Comparison of ENCODE assay signal across 1 cellular context in the genomic region with DNA sequence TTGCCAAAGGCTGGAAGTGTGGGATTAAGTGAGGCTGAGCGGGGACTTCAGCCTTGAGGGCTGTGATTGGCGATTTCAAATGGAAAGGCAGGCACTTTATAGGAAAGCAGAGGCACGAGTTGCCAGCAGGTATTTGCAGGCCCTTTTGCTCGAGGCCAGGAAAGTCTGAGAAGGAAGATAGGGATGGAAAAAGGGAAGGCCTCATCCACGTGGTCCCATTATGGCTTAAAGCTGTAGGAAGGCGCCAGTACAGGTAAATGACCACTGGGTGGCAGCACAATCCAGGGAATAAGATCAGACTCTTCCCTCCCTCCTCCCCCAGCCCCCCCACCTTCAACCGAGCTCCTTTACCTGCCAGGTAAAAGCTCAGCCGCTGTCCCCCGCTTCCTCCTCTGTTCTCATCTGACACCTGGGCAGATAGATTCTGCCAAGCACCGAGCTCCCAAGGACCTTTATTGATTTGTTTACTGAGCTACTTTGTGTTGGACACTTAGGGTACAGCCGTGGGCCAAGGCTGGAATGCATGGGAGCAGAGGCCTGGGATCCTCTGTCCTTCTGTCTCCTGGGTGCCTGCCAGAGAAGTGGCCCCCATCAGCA.
TF ChIP-seq lines count a peak whose summit lies in the region.

No MANE protein-coding gene starts in this region.

TF ChIP-seq in A549, 52 proteins besides CTCF, POLR2A, EP300 and RAD21 (continued from another document):
- TF ChIP-seq, protein P1, sequence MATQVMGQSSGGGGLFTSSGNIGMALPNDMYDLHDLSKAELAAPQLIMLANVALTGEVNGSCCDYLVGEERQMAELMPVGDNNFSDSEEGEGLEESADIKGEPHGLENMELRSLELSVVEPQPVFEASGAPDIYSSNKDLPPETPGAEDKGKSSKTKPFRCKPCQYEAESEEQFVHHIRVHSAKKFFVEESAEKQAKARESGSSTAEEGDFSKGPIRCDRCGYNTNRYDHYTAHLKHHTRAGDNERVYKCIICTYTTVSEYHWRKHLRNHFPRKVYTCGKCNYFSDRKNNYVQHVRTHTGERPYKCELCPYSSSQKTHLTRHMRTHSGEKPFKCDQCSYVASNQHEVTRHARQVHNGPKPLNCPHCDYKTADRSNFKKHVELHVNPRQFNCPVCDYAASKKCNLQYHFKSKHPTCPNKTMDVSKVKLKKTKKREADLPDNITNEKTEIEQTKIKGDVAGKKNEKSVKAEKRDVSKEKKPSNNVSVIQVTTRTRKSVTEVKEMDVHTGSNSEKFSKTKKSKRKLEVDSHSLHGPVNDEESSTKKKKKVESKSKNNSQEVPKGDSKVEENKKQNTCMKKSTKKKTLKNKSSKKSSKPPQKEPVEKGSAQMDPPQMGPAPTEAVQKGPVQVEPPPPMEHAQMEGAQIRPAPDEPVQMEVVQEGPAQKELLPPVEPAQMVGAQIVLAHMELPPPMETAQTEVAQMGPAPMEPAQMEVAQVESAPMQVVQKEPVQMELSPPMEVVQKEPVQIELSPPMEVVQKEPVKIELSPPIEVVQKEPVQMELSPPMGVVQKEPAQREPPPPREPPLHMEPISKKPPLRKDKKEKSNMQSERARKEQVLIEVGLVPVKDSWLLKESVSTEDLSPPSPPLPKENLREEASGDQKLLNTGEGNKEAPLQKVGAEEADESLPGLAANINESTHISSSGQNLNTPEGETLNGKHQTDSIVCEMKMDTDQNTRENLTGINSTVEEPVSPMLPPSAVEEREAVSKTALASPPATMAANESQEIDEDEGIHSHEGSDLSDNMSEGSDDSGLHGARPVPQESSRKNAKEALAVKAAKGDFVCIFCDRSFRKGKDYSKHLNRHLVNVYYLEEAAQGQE (IDR thresholded peaks at IDR 0.05) = no peak
- TF ChIP-seq, protein P2, sequence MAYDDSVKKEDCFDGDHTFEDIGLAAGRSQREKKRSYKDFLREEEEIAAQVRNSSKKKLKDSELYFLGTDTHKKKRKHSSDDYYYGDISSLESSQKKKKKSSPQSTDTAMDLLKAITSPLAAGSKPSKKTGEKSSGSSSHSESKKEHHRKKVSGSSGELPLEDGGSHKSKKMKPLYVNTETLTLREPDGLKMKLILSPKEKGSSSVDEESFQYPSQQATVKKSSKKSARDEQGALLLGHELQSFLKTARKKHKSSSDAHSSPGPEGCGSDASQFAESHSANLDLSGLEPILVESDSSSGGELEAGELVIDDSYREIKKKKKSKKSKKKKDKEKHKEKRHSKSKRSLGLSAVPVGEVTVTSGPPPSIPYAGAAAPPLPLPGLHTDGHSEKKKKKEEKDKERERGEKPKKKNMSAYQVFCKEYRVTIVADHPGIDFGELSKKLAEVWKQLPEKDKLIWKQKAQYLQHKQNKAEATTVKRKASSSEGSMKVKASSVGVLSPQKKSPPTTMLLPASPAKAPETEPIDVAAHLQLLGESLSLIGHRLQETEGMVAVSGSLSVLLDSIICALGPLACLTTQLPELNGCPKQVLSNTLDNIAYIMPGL (CRISPR knock-in tag; IDR thresholded peaks at IDR 0.05; ENCODE audit: borderline replicate concordance) = no peak
- TF ChIP-seq EHF (CRISPR knock-in tag; IDR thresholded peaks at IDR 0.05) = no peak
- TF ChIP-seq BHLHE40 (IDR thresholded peaks at IDR 0.05; ENCODE audit: low read depth, low read length) = no peak
- TF ChIP-seq, protein P3, sequence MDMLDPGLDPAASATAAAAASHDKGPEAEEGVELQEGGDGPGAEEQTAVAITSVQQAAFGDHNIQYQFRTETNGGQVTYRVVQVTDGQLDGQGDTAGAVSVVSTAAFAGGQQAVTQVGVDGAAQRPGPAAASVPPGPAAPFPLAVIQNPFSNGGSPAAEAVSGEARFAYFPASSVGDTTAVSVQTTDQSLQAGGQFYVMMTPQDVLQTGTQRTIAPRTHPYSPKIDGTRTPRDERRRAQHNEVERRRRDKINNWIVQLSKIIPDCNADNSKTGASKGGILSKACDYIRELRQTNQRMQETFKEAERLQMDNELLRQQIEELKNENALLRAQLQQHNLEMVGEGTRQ (IDR thresholded peaks at IDR 0.05) = no peak
- TF ChIP-seq, protein P4, sequence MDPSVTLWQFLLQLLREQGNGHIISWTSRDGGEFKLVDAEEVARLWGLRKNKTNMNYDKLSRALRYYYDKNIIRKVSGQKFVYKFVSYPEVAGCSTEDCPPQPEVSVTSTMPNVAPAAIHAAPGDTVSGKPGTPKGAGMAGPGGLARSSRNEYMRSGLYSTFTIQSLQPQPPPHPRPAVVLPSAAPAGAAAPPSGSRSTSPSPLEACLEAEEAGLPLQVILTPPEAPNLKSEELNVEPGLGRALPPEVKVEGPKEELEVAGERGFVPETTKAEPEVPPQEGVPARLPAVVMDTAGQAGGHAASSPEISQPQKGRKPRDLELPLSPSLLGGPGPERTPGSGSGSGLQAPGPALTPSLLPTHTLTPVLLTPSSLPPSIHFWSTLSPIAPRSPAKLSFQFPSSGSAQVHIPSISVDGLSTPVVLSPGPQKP (IDR thresholded peaks at IDR 0.05; ENCODE audit: low read depth, low read length) = no peak
- TF ChIP-seq MYC (IDR thresholded peaks at IDR 0.05; ENCODE audit: borderline replicate concordance, low read length) = peak; percentile 70
- TF ChIP-seq HOXB13 (CRISPR knock-in tag; IDR thresholded peaks at IDR 0.05; ENCODE audit: low read depth) = no peak
- TF ChIP-seq CBX2 (IDR thresholded peaks at IDR 0.05; ENCODE audit: borderline replicate concordance, low read depth) = no peak
- TF ChIP-seq RARB (CRISPR knock-in tag; IDR thresholded peaks at IDR 0.05) = no peak
- TF ChIP-seq KDM5A (IDR thresholded peaks at IDR 0.05) = no peak
- no peak for TF ChIP-seq HEYL (CRISPR knock-in tag; IDR thresholded peaks at IDR 0.05)
- TF ChIP-seq HOXA7 (CRISPR knock-in tag; IDR thresholded peaks at IDR 0.05) = no peak
- TF ChIP-seq, protein P5, sequence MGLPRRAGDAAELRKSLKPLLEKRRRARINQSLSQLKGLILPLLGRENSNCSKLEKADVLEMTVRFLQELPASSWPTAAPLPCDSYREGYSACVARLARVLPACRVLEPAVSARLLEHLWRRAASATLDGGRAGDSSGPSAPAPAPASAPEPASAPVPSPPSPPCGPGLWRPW (IDR thresholded peaks at IDR 0.05) = no peak
- no peak for TF ChIP-seq ZSCAN20 (CRISPR knock-in tag; IDR thresholded peaks at IDR 0.05)
- no peak for TF ChIP-seq EHMT2 (IDR thresholded peaks at IDR 0.05; ENCODE audit: low read depth)
- TF ChIP-seq SREBF2 (IDR thresholded peaks at IDR 0.05) = no peak
- TF ChIP-seq RFX5 (IDR thresholded peaks at IDR 0.05) = no peak
